In the genomic region with DNA sequence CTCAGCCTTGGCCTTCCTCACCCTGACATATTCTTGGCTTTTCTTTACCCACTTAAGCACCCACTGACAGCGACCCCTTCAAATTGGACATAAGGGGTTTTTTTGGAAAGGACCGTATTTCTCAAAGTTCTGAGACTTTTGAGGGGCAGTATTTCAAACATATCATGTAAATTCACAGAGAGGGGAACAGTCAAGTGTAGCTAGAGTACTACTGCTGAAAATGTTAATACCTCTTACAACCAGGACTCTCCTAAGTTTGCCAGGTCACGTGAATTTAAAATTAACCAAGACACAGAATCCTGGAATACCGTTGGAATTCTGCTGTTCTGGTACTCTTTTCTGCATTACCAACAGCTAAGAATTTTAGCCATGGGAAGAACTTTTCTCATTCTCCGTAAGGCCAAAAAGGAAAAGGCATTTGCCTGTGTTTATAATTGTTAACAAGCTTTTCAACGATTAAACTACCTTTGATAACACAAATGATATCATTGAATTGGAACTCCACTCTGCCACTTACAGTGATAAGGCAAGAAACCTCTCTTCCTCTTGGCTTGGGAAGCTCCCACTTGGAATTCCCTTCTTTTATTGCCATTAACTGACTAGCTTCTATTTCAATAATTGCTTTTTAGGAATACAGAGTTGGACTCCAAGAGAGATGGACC, we compare ENCODE assay signal across 8 cellular contexts. TPM values are rescaled to one million over a fixed set of nuclear protein-coding genes. Genes with fewer than 3 reads are reported as not detected.
DNase-seq lines count a peak whose midpoint lies in the region; ATAC-seq, FAIRE-seq and TF ChIP-seq lines count a peak whose summit lies in the region.

No MANE protein-coding gene starts in this region.

- H3K4me3 ChIP-seq in bronchial epithelial cell (ENCODE audit: low read depth, low read length): peak overlapping the region; percentile 72
- peak overlapping the region; percentile 84 to 93 for H3K4me3 ChIP-seq in mucosa of rectum (ENCODE audit: low read length in 2 of 2)

- H3K36me3 ChIP-seq in bronchial epithelial cell (ENCODE audit: control insufficient read depth, insufficient read depth, low read length) (peaks cover 2% of the 10 kb centered on the region), mucosa of rectum (ENCODE audit: control insufficient read depth in 2 of 2, insufficient read depth in 2 of 2, low read length in 2 of 2) (no peaks in the 10 kb centered on the region)

- peaks cover 4 to 14% of the 10 kb centered on the region in 2 donors for H3K4me1 ChIP-seq in mucosa of rectum (ENCODE audit: control insufficient read depth in 2 of 2, insufficient read depth in 2 of 2, low read length in 2 of 2)

- TF ChIP-seq CTCF in bronchial epithelial cell (IDR thresholded peaks at IDR 0.05; ENCODE audit: insufficient read depth, low read length, severe bottlenecking): no peak

- H3K27me3 ChIP-seq in bronchial epithelial cell (ENCODE audit: control insufficient read depth, insufficient read depth, low read length) (no peaks in the 10 kb centered on the region), mucosa of rectum (ENCODE audit: control insufficient read depth in 2 of 2, insufficient read depth in 2 of 2, low read length in 2 of 2) (no peaks in the 10 kb centered on the region)

- H3K27ac ChIP-seq in mucosa of rectum (ENCODE audit: low read depth in 2 of 2, low read length in 2 of 2): peak overlapping the region; percentile 97 to 99

- intact Hi-C loops in sciatic nerve (cut with DNase I): no loop called here

- ATAC-seq in HG03159 (IDR thresholded peaks at IDR 0.05; ENCODE audit: unreplicated experiment) (peak; percentile 0), GM19452 (IDR thresholded peaks at IDR 0.05; ENCODE audit: unreplicated experiment) (no peak), HG02840 (IDR thresholded peaks at IDR 0.05; ENCODE audit: low FRiP score, unreplicated experiment) (no peak), sciatic nerve (no peak)

- no peak for FAIRE-seq in bronchial epithelial cell (lab: Jason Lieb, UNC)

- H3K9ac ChIP-seq in mucosa of rectum (ENCODE audit: low read depth in 1 of 2, low read length in 2 of 2): peak overlapping the region; percentile 89 to 95

- peak; percentile 15 for DNase-seq in AG08395 (ENCODE audit: low spot score)
- peak; percentile 30 for DNase-seq in bronchial epithelial cell (ENCODE audit: low read depth)
- no peak for DNase-seq in sciatic nerve (ENCODE audit: low spot score)
- DNase-seq in SKM-1 (lab: John Stamatoyannopoulos, UW; ENCODE audit: unreplicated experiment): no peak

- H3K9me3 ChIP-seq in mucosa of rectum (ENCODE audit: control insufficient read depth in 2 of 2, low read length in 2 of 2): no peaks in the 10 kb centered on the region

RNA-seq across cellular contexts. Expression of a gene that starts 0.6 kb away (rescaled TPM):
- total RNA-seq in bronchial epithelial cell: 94.0 and 114 TPM in 2 replicates
- 40.1 TPM for total RNA-seq in sciatic nerve

Comparison
In these comparisons a context has a peak if more than half of its experiments do, and no peak if none do; other contexts are left out.
1. DNase-seq: peak in AG08395 (single experiment) and bronchial epithelial cell (single experiment); none in sciatic nerve (single experiment) and SKM-1 (single experiment).